In genomic region chr15:74010929-74011540, GRCh38 we compare ENCODE assay signal across 9 cellular contexts. TPM values are rescaled to one million over a fixed set of nuclear protein-coding genes. Genes with fewer than 3 reads are reported as not detected.
A peak's percentile ranks its signal among the peaks of the same experiment; 100 is the strongest.
DNase-seq lines count a peak whose midpoint lies in the region; ATAC-seq and TF ChIP-seq lines count a peak whose summit lies in the region.
"Had no signal": no experiment of that assay in that cellular context is flagged by ENCODE, and none has a peak within 500 bp of the region (broad histone marks: within the 10 kb centered on the region; RNA-seq: fewer than 3 reads in every experiment).

No MANE protein-coding gene starts in this region.

- no peak overlapping the region for H3K9ac ChIP-seq in trophoblast cell (ENCODE audit: low read length)

- H3K36me3 ChIP-seq in spleen, result peaks cover 0 to 73% (median 9%) of the 10 kb centered on the region in 6 donors
- H3K36me3 ChIP-seq in trophoblast cell (ENCODE audit: control insufficient read depth in 1 of 2, insufficient read depth in 2 of 2, low read length in 2 of 2), result peaks cover 2 to 5% of the 10 kb centered on the region in 2 experiments

- whole genome bisulfite sequencing in spleen, 5 donors, result 46 to 70% (median 55%) methylated on average over 2 of the region's 2 CpGs
- WGBS in trophoblast cell (ENCODE audit: extremely low coverage, insufficient coverage, insufficient read length), result no CpG with 5 or more reads among the region's 2 CpGs

- TF ChIP-seq POLR2A in spleen (IDR thresholded peaks at IDR 0.05), result no peak

- H3K27ac ChIP-seq in spleen, result peak overlapping the region; percentile 48 to 86 (median 76)
- H3K27ac ChIP-seq in trophoblast cell (ENCODE audit: low read depth, low read length), result no peak overlapping the region

- H3K79me2 ChIP-seq in trophoblast cell (ENCODE audit: control insufficient read depth, insufficient read depth, low read length, poor library complexity), result peaks cover 2% of the 10 kb centered on the region

- H2AFZ ChIP-seq in trophoblast cell (ENCODE audit: insufficient read depth, low read length, poor library complexity), result no peak overlapping the region

- no peaks in the 10 kb centered on the region for H3K79me1 ChIP-seq in trophoblast cell (ENCODE audit: low read length)

- peak overlapping the region; percentile 26; the same call in 1 of the 2 replicates for H3K4me3 Mint-ChIP-seq in HFFc6
- no peak overlapping the region for H3K4me3 Mint-ChIP-seq in chondrocyte (ENCODE audit: unreplicated experiment)
- H3K4me3 Mint-ChIP-seq in natural killer cell, result no peak overlapping the region
- no peak overlapping the region for H3K4me3 Mint-ChIP-seq in WTC11

- no peak overlapping the region for H3K4me2 ChIP-seq in trophoblast cell (ENCODE audit: low read length)

- H2AK5ac ChIP-seq in trophoblast cell (ENCODE audit: low read length), result no peak overlapping the region

- no peak overlapping the region for H4K12ac ChIP-seq in trophoblast cell (ENCODE audit: low read depth, low read length)

- H2BK12ac ChIP-seq in trophoblast cell (ENCODE audit: low read length), result no peak overlapping the region

- ATAC-seq in natural killer cell (no peak), WTC11 (no peak), HG03442 (IDR thresholded peaks at IDR 0.05; ENCODE audit: unreplicated experiment) (no peak)

- H4K91ac ChIP-seq in trophoblast cell (ENCODE audit: low read depth, low read length), result no peak overlapping the region

- H3K27ac Mint-ChIP-seq in HFFc6 (peak overlapping the region; percentile 45; the same call in 1 of the 2 replicates), chondrocyte (ENCODE audit: unreplicated experiment) (peak overlapping the region; percentile 23), natural killer cell (peak overlapping the region in 1 of 2 donors; percentile 53), WTC11 (no peak overlapping the region; the same call in 1 of the 2 replicates)

- TF ChIP-seq CTCF in HFFc6 (IDR thresholded peaks at IDR 0.05), result no peak
- TF ChIP-seq CTCF in chondrocyte (IDR thresholded peaks at IDR 0.05), result no peak
- no peak for TF ChIP-seq CTCF in spleen (IDR thresholded peaks at IDR 0.05 in 8 of 11, conservative IDR thresholded peaks at IDR 0.05 in 3 of 11)
- TF ChIP-seq CTCF in natural killer cell (IDR thresholded peaks at IDR 0.05), result no peak
- no peak for TF ChIP-seq CTCF in WTC11 (IDR thresholded peaks at IDR 0.05)

- H3K4ac ChIP-seq in trophoblast cell (ENCODE audit: low read depth, low read length), result no peak overlapping the region

- H3K27me3 ChIP-seq in spleen (replicated peaks in 1 of 7) (no peaks in the 10 kb centered on the region), trophoblast cell (ENCODE audit: insufficient read depth, low read length) (no peaks in the 10 kb centered on the region)

- no peak overlapping the region for H4K8ac ChIP-seq in trophoblast cell (ENCODE audit: low read depth, low read length)

- H2BK120ac ChIP-seq in trophoblast cell (ENCODE audit: insufficient read depth, low read length, poor library complexity), result no peak overlapping the region

- POLR2A ChIA-PET in WTC11 (lab: Charles Lee), result interaction anchor here (0.6 to 1.1 kb wide), 2 partner anchors 17 to 258 kb away, joined by 3 to 4 read pairs; partner anchors contain the start of gene PML

- H3K9me3 ChIP-seq in spleen (peaks cover 0 to 7% (median 0%) of the 10 kb centered on the region in 8 donors), trophoblast cell (ENCODE audit: insufficient read depth, low read depth, low read length) (no peaks in the 10 kb centered on the region)

- no peak overlapping the region for H3K18ac ChIP-seq in trophoblast cell (ENCODE audit: low read length)

- peaks cover 40 to 99% (median 77%) of the 10 kb centered on the region in 6 donors for H3K4me1 ChIP-seq in spleen
- H3K4me1 ChIP-seq in trophoblast cell (ENCODE audit: control insufficient read depth in 1 of 2, insufficient read depth in 2 of 2, low read length in 2 of 2), result peaks cover 2 to 4% of the 10 kb centered on the region in 2 experiments

- peaks cover 25% of the 10 kb centered on the region for H3K4me1 Mint-ChIP-seq in HFFc6 (ENCODE audit: low read depth)
- peaks cover 29% of the 10 kb centered on the region for H3K4me1 Mint-ChIP-seq in chondrocyte (ENCODE audit: low read depth)
- peaks cover 56 to 68% of the 10 kb centered on the region in 2 donors for H3K4me1 Mint-ChIP-seq in natural killer cell
- peaks cover 7% of the 10 kb centered on the region; the same call in 1 of the 2 replicates for H3K4me1 Mint-ChIP-seq in WTC11

- H3K14ac ChIP-seq in trophoblast cell (ENCODE audit: low read length), result no peak overlapping the region

- CTCF ChIA-PET in WTC11 (lab: Charles Lee), result interaction anchor here (0.7 to 2.7 kb wide), 6 partner anchors 12 to 38 kb away, joined by 3 to 13 read pairs (median 6); partner anchors contain the start of genes PML and STOML1

- DNase-seq in HFFc6 (no peak), chondrocyte (ENCODE audit: low spot score) (no peak), kidney tubule cell (ENCODE audit: low spot score) (peak; percentile 54), spleen (no peak), natural killer cell (no peak), trophoblast cell (no peak), WTC11 (ENCODE audit: low spot score) (no peak)
- DNase-seq: SW 1271 had no signal

- H3K9me3 Mint-ChIP-seq in HFFc6 (no peaks in the 10 kb centered on the region), chondrocyte (ENCODE audit: low read depth) (peaks cover 2% of the 10 kb centered on the region), natural killer cell (peaks cover 0 to 3% of the 10 kb centered on the region in 2 donors), WTC11 (no peaks in the 10 kb centered on the region)

- H3K36me3 Mint-ChIP-seq in HFFc6 (ENCODE audit: low read depth) (peaks cover 24% of the 10 kb centered on the region), chondrocyte (ENCODE audit: low read depth) (peaks cover 14% of the 10 kb centered on the region), natural killer cell (no peaks in the 10 kb centered on the region), WTC11 (peaks cover 13% of the 10 kb centered on the region; the same call in 1 of the 2 replicates)

- H3K4me3 ChIP-seq in spleen, result peak overlapping the region in 1 of 8 donors; percentile 15
- H3K4me3 ChIP-seq in trophoblast cell (ENCODE audit: low read depth, low read length), result no peak overlapping the region

- peaks cover 2% of the 10 kb centered on the region; the same call in 1 of the 2 replicates for H3K27me3 Mint-ChIP-seq in HFFc6 (ENCODE audit: insufficient read depth)
- H3K27me3 Mint-ChIP-seq in chondrocyte (ENCODE audit: low read depth), result no peaks in the 10 kb centered on the region
- H3K27me3 Mint-ChIP-seq in natural killer cell (ENCODE audit: low read depth in 2 of 2), result no peaks in the 10 kb centered on the region
- no peaks in the 10 kb centered on the region for H3K27me3 Mint-ChIP-seq in WTC11 (ENCODE audit: low read depth)

- intact Hi-C loops in spleen (cut with DNase I; ENCODE audit: low total_unique reads), result no loop called here
- intact Hi-C loops in natural killer cell (cut with micrococcal nuclease), result no loop called here

- H3K23ac ChIP-seq in trophoblast cell (ENCODE audit: low read length), result no peak overlapping the region

- no peak overlapping the region for H2BK5ac ChIP-seq in trophoblast cell (ENCODE audit: low read depth, low read length, poor library complexity)

TF ChIP-seq in WTC11, 78 proteins besides CTCF, POLR2A, EP300 and RAD21 (continues in another document):
- TF ChIP-seq ETV6 (CRISPR knock-in tag; IDR thresholded peaks at IDR 0.05), result no peak
- no peak for TF ChIP-seq STAT6 (CRISPR knock-in tag; conservative IDR thresholded peaks at IDR 0.05; ENCODE audit: low read depth)
- no peak for TF ChIP-seq GRHL2 (CRISPR knock-in tag; IDR thresholded peaks at IDR 0.05; ENCODE audit: insufficient replicate concordance, severe bottlenecking)
- no peak for TF ChIP-seq NR3C1 (CRISPR knock-in tag; conservative IDR thresholded peaks at IDR 0.05; ENCODE audit: low read depth)
- no peak for TF ChIP-seq NR2C2 (CRISPR knock-in tag; IDR thresholded peaks at IDR 0.05)
- no peak for TF ChIP-seq NR1H2 (CRISPR knock-in tag; IDR thresholded peaks at IDR 0.05)
- no peak for TF ChIP-seq FOXP1 (CRISPR knock-in tag; IDR thresholded peaks at IDR 0.05; ENCODE audit: borderline replicate concordance)
- no peak for TF ChIP-seq TEAD1 (CRISPR knock-in tag; IDR thresholded peaks at IDR 0.05)
- no peak for TF ChIP-seq EMX1 (CRISPR knock-in tag; IDR thresholded peaks at IDR 0.05)

RNA-seq across cellular contexts. Expression of gene PML, which starts 16.5 kb away (rescaled TPM):
- 10 to 100 TPM; 45.2 to 51.8 (median 47.5) TPM for total RNA-seq in HFFc6 (2021; fragmentation: NEBNext Ultra II Directional; extraction: Animal tissue kit (Norgen Biotek cat#: 25700))
- total RNA-seq in chondrocyte (38.8 to 44.3 TPM (median 40.0 TPM) in 3 replicates), spleen (100 to 1,000 TPM in 2 of 7 donors, 10 to 100 TPM in 5; 79.5 to 127 (median 88.4) TPM), natural killer cell (10 to 100 TPM; 65.8 to 68.7 (median 67.6) TPM), WTC11 (2021) (39.0 to 47.7 TPM (median 40.5 TPM) in 3 replicates)
- polyA plus RNA-seq in spleen, result 10 to 100 TPM; 17.5 to 34.6 (median 26.1) TPM
- 18.7 and 18.8 TPM in 2 replicates for polyA plus RNA-seq in trophoblast cell (2013)

RNA-seq across cellular contexts. Expression of gene STOML1, which starts 18.9 kb away (rescaled TPM):
- 10 to 100 TPM; 21.4 to 30.6 (median 24.7) TPM for total RNA-seq in HFFc6 (2021; fragmentation: NEBNext Ultra II Directional; extraction: Animal tissue kit (Norgen Biotek cat#: 25700))
- total RNA-seq in chondrocyte, result 18.0 to 26.4 TPM (median 18.9 TPM) in 3 replicates
- total RNA-seq in spleen, result 10 to 100 TPM in 3 of 7 donors, 1 to 10 TPM in 4; 9.0 to 15.2 (median 9.6) TPM
- 10 to 100 TPM in 2 of 3 donors, 1 to 10 TPM in 1; 8.2 to 12.4 (median 10.4) TPM for polyA plus RNA-seq in spleen
- 1 to 10 TPM; 5.6 to 8.2 (median 7.0) TPM for total RNA-seq in natural killer cell
- polyA plus RNA-seq in trophoblast cell (2013), result 4.0 and 4.1 TPM in 2 replicates
- 5.0 to 5.5 TPM (median 5.4 TPM) in 3 replicates for total RNA-seq in WTC11 (2021)
